ENCODE assay signal across 9 cellular contexts in genomic region chr4:126604273-126604867, GRCh38.
DNase-seq lines count a peak whose midpoint lies in the region; ATAC-seq, FAIRE-seq and TF ChIP-seq lines count a peak whose summit lies in the region.
"Had no signal": no experiment of that assay in that cellular context is flagged by ENCODE, and none has a peak within 500 bp of the region (broad histone marks: within the 10 kb centered on the region; RNA-seq: fewer than 3 reads in every experiment).

No MANE protein-coding gene starts in this region.

- TF ChIP-seq CTCF in AG09309 (IDR thresholded peaks at IDR 0.05; ENCODE audit: control insufficient read depth, insufficient read depth, low read depth, low read length, missing control alignments) (peak; percentile 83), bronchial epithelial cell (IDR thresholded peaks at IDR 0.05; ENCODE audit: insufficient read depth, low read length, severe bottlenecking) (peak; percentile 59)

- H3K27me3 Mint-ChIP-seq in activated T-cell treated with anti-CD3 and anti-CD28 coated beads, Interleukin-2, amount 50 U/mL, for 24 hours = no peaks in the 10 kb centered on the region
- no peaks in the 10 kb centered on the region for H3K27me3 Mint-ChIP-seq in stimulated activated naive CD8-positive, alpha-beta T cell treated with anti-CD3 and anti-CD28 coated beads, Interleukin-15, amount 100 ng/mL, for 72 hours
- H3K27me3 Mint-ChIP-seq: stimulated activated naive CD8-positive, alpha-beta T cell treated with anti-CD3 and anti-CD28 coated beads, Interleukin-15, Interleukin-2, amounts not matched to agents 100 ng/mL and 50 ng/mL, for 24 hours had no signal

- no peak overlapping the region for H3K4me3 Mint-ChIP-seq in activated T-cell treated with anti-CD3 and anti-CD28 coated beads, Interleukin-2, amount 50 U/mL, for 24 hours
- H3K4me3 Mint-ChIP-seq in stimulated activated naive CD8-positive, alpha-beta T cell treated with anti-CD3 and anti-CD28 coated beads, Interleukin-15, amount 100 ng/mL, for 72 hours = no peak overlapping the region
- H3K4me3 Mint-ChIP-seq: stimulated activated naive CD8-positive, alpha-beta T cell treated with anti-CD3 and anti-CD28 coated beads, Interleukin-15, Interleukin-2, amounts not matched to agents 100 ng/mL and 50 ng/mL, for 24 hours had no signal

- H3K9me3 Mint-ChIP-seq in activated T-cell treated with anti-CD3 and anti-CD28 coated beads, Interleukin-2, amount 50 U/mL, for 24 hours = no peaks in the 10 kb centered on the region
- H3K9me3 Mint-ChIP-seq in stimulated activated naive CD8-positive, alpha-beta T cell treated with anti-CD3 and anti-CD28 coated beads, Interleukin-15, amount 100 ng/mL, for 72 hours = no peaks in the 10 kb centered on the region

- H3K36me3 Mint-ChIP-seq in activated T-cell treated with anti-CD3 and anti-CD28 coated beads, Interleukin-2, amount 50 U/mL, for 24 hours (ENCODE audit: low read depth) = no peaks in the 10 kb centered on the region

- no peak for FAIRE-seq in bronchial epithelial cell (lab: Jason Lieb, UNC)

- H3K4me3 ChIP-seq in AG09309 (ENCODE audit: control insufficient read depth, low read depth, low read length) (no peak overlapping the region), bronchial epithelial cell (ENCODE audit: low read depth, low read length) (no peak overlapping the region)

- DNase-seq in AG09309 (ENCODE audit: low read depth) = no peak
- peak; percentile 35 for DNase-seq in NCI-H1694 (lab: John Stamatoyannopoulos, UW)
- peak; percentile 29 for DNase-seq in bronchial epithelial cell (ENCODE audit: low read depth)
- peak; percentile 44 to 45 for DNase-seq in lung microvascular endothelial cell (ENCODE audit: low read depth in 2 of 2)
- no peak for DNase-seq in activated T-cell treated with anti-CD3 and anti-CD28 coated beads, Interleukin-2, amount 50 U/mL, for 24 hours
- no peak for DNase-seq in stimulated activated naive CD8-positive, alpha-beta T cell treated with anti-CD3 and anti-CD28 coated beads, Interleukin-15, amount 100 ng/mL, for 72 hours

- ATAC-seq in GM19463 (IDR thresholded peaks at IDR 0.05; ENCODE audit: unreplicated experiment) (peak; percentile 60), HG02642 (IDR thresholded peaks at IDR 0.05; ENCODE audit: poor library complexity, unreplicated experiment) (no peak)
- ATAC-seq in stimulated activated naive CD8-positive, alpha-beta T cell treated with anti-CD3 and anti-CD28 coated beads, Interleukin-15, amount 100 ng/mL, for 72 hours = no peak

- no peak overlapping the region for H3K27ac Mint-ChIP-seq in activated T-cell treated with anti-CD3 and anti-CD28 coated beads, Interleukin-2, amount 50 U/mL, for 24 hours
- no peak overlapping the region for H3K27ac Mint-ChIP-seq in stimulated activated naive CD8-positive, alpha-beta T cell treated with anti-CD3 and anti-CD28 coated beads, Interleukin-15, amount 100 ng/mL, for 72 hours
- H3K27ac Mint-ChIP-seq: stimulated activated naive CD8-positive, alpha-beta T cell treated with anti-CD3 and anti-CD28 coated beads, Interleukin-15, Interleukin-2, amounts not matched to agents 100 ng/mL and 50 ng/mL, for 24 hours had no signal

- no peaks in the 10 kb centered on the region for H3K36me3 ChIP-seq in bronchial epithelial cell (ENCODE audit: control insufficient read depth, insufficient read depth, low read length)

- no peaks in the 10 kb centered on the region for H3K27me3 ChIP-seq in bronchial epithelial cell (ENCODE audit: control insufficient read depth, insufficient read depth, low read length)

- no peaks in the 10 kb centered on the region for H3K4me1 Mint-ChIP-seq in activated T-cell treated with anti-CD3 and anti-CD28 coated beads, Interleukin-2, amount 50 U/mL, for 24 hours (ENCODE audit: low read depth)
- no peaks in the 10 kb centered on the region for H3K4me1 Mint-ChIP-seq in stimulated activated naive CD8-positive, alpha-beta T cell treated with anti-CD3 and anti-CD28 coated beads, Interleukin-15, amount 100 ng/mL, for 72 hours

Comparison
In these comparisons a context has a peak if more than half of its experiments do, and no peak if none do; other contexts are left out.
1. DNase-seq: peak in NCI-H1694 (single experiment), bronchial epithelial cell (single experiment) and lung microvascular endothelial cell (2 of 2); none in AG09309 (single experiment), activated T-cell treated with anti-CD3 and anti-CD28 coated beads, Interleukin-2, amount 50 U/mL, for 24 hours (single experiment) and stimulated activated naive CD8-positive, alpha-beta T cell treated with anti-CD3 and anti-CD28 coated beads, Interleukin-15, amount 100 ng/mL, for 72 hours (0 of 2).